ENCODE assay signal across 10 cellular contexts in genomic region chr3:145767909-145768308, GRCh38.
DNase-seq lines count a peak whose midpoint lies in the region; FAIRE-seq and TF ChIP-seq lines count a peak whose summit lies in the region.
"Had no signal": no experiment of that assay in that cellular context is flagged by ENCODE, and none has a peak within 500 bp of the region (broad histone marks: within the 10 kb centered on the region; RNA-seq: fewer than 3 reads in every experiment).

No MANE protein-coding gene starts in this region.

- H3K4me3 ChIP-seq in LNCaP clone FGC (ENCODE audit: low read depth, low read length) (no peak overlapping the region), ascending aorta (no peak overlapping the region), Karpas-422 (ENCODE audit: low read length) (no peak overlapping the region)

- intact Hi-C loops in ascending aorta (cut with DNase I): no loop called here

- H3K4me3 Mint-ChIP-seq in nephron progenitor cell: no peak overlapping the region
- H3K4me3 Mint-ChIP-seq: activated B cell treated with CpG ODN at 0.5 μM for 24 hours had no signal

- no peaks in the 10 kb centered on the region for H3K36me3 Mint-ChIP-seq in nephron progenitor cell (ENCODE audit: low read depth)

- H3K4me2 ChIP-seq in Karpas-422 (ENCODE audit: low read depth, low read length, poor library complexity, severe bottlenecking): no peak overlapping the region

- no peak overlapping the region for H3K27ac Mint-ChIP-seq in nephron progenitor cell
- H3K27ac Mint-ChIP-seq: activated B cell treated with CpG ODN at 0.5 μM for 24 hours had no signal

- no peaks in the 10 kb centered on the region for H3K4me1 Mint-ChIP-seq in nephron progenitor cell
- H3K4me1 Mint-ChIP-seq: activated B cell treated with CpG ODN at 0.5 μM for 24 hours had no signal

- H3K27me3 Mint-ChIP-seq in nephron progenitor cell (ENCODE audit: low read depth, poor library complexity): no peaks in the 10 kb centered on the region
- H3K27me3 Mint-ChIP-seq: activated B cell treated with CpG ODN at 0.5 μM for 24 hours had no signal

- H3K27me3 ChIP-seq in ascending aorta (no peaks in the 10 kb centered on the region), Karpas-422 (ENCODE audit: low read length) (no peaks in the 10 kb centered on the region)

- no peaks in the 10 kb centered on the region for H3K9me2 ChIP-seq in Karpas-422 (replicated peaks; ENCODE audit: insufficient read depth, low read length)

- no peak overlapping the region for H3K27ac ChIP-seq in ascending aorta
- no peak overlapping the region for H3K27ac ChIP-seq in Karpas-422 (ENCODE audit: low read length)

- no peak for FAIRE-seq in D721Med (lab: Jason Lieb, UNC)

- no peaks in the 10 kb centered on the region for H3K4me1 ChIP-seq in ascending aorta
- H3K4me1 ChIP-seq in Karpas-422 (ENCODE audit: low read length): no peaks in the 10 kb centered on the region

- peaks cover 6% of the 10 kb centered on the region for H3K9me3 Mint-ChIP-seq in nephron progenitor cell

- DNase-seq in D721Med (ENCODE audit: insufficient read length, low spot score): no peak
- no peak for DNase-seq in LNCaP clone FGC (ENCODE audit: low read depth)
- DNase-seq in ascending aorta (ENCODE audit: low spot score in 2 of 2): no peak
- DNase-seq in nephron progenitor cell: no peak
- no peak for DNase-seq in Karpas-422
- no peak for DNase-seq in NCI-H2107 (lab: John Stamatoyannopoulos, UW)
- no peak for DNase-seq in effector CD8-positive, alpha-beta T cell (lab: John Stamatoyannopoulos, UW)
- DNase-seq: activated B cell treated with CpG ODN at 0.5 μM for 24 hours, activated gamma-delta T cell treated with Interleukin-2 at 50 U/mL for 16 hours, nucleus accumbens had no signal

- no peak overlapping the region for H2AFZ ChIP-seq in Karpas-422 (ENCODE audit: low read length)

- H3K9me3 ChIP-seq in ascending aorta (no peaks in the 10 kb centered on the region), Karpas-422 (ENCODE audit: low read length) (0 out of 2 replicates have a peak, but pooled peaks cover 2% of the 10 kb centered on the region)

- H3K79me2 ChIP-seq in Karpas-422 (ENCODE audit: low read length): no peaks in the 10 kb centered on the region

- TF ChIP-seq CTCF in D721Med (IDR thresholded peaks at IDR 0.05; ENCODE audit: insufficient read depth, missing control alignments) (peak; percentile 53), LNCaP clone FGC (IDR thresholded peaks at IDR 0.05; ENCODE audit: control insufficient read depth, extremely low read depth, insufficient read depth) (0 out of 2 replicates have a peak, but pooled peaks have one; percentile 10), ascending aorta (IDR thresholded peaks at IDR 0.05) (peak in 2 of 3 experiments; percentile 18 to 38), nephron progenitor cell (IDR thresholded peaks at IDR 0.05) (peak; percentile 30)

- H3K36me3 ChIP-seq in ascending aorta (no peaks in the 10 kb centered on the region), Karpas-422 (ENCODE audit: insufficient read depth, low read length) (no peaks in the 10 kb centered on the region)

- no peak overlapping the region for H3K9ac ChIP-seq in Karpas-422 (ENCODE audit: low read length)

- no peaks in the 10 kb centered on the region for H4K20me1 ChIP-seq in Karpas-422 (ENCODE audit: insufficient read depth, low read depth, low read length)
